ENCODE assay signal across 11 cellular contexts in the genomic region with DNA sequence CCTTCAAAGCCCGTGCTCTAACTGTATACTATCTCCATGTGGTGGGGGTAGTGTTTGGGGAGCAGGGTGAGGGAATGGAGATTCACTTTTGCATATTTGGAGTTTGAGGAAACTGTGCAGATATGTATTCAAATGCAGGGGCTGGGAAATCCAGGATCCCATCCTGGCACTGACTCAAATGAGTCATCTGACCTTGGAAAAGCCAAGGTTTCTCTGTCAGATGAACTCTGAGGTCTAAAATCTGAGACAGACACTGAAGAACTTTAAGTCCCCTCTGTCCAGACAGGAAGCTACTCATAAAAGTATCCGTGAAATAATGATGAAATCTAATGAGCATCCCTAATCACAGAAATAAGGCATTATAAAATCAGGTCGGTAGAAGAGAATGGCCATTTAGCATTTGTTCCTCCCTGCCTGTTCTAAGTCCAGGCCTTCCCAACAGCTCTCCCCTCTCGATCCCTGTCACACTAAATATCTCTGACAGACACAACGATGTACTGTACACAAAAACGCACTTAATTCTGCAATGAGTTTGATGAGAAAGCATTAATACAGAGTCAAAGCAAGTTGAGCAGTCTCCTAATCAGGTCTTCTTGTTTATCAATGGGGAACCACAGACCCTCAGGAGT. TPM values are rescaled to one million over a fixed set of nuclear protein-coding genes. Genes with fewer than 3 reads are reported as not detected.
DNase-seq lines count a peak whose midpoint lies in the region; ATAC-seq and TF ChIP-seq lines count a peak whose summit lies in the region.
"Had no signal": no experiment of that assay in that cellular context is flagged by ENCODE, and none has a peak within 500 bp of the region (broad histone marks: within the 10 kb centered on the region; RNA-seq: fewer than 3 reads in every experiment).

No MANE protein-coding gene starts in this region.

- H3K27ac ChIP-seq in DOHH2 (ENCODE audit: low read depth, low read length): peak overlapping the region; percentile 46
- H3K27ac ChIP-seq: tibial nerve had no signal

- H3K9me3 ChIP-seq in DOHH2 (ENCODE audit: control insufficient read depth, insufficient read depth, low read length): peaks cover 4% of the 10 kb centered on the region; the same call in 1 of the 2 replicates
- H3K9me3 ChIP-seq: tibial nerve had no signal

- no peaks in the 10 kb centered on the region; the same call in 1 of the 2 replicates for H4K20me1 ChIP-seq in DOHH2 (ENCODE audit: control insufficient read depth, insufficient read depth, low read depth, low read length)

- H3K27ac Mint-ChIP-seq in IgD-negative memory B cell (peak overlapping the region in 2 of 3 donors; percentile 3 to 90), nephron (peak overlapping the region; percentile 7 to 61 (median 10))

- H3K9me2 ChIP-seq in DOHH2 (replicated peaks; ENCODE audit: control insufficient read depth, low read length): no peaks in the 10 kb centered on the region

- no peak overlapping the region for H3K4me3 ChIP-seq in DOHH2 (ENCODE audit: low read length)
- H3K4me3 ChIP-seq: tibial nerve had no signal

- DNase-seq in dermis blood vessel endothelial cell (peak; percentile 64), GM19238 (ENCODE audit: insufficient read length, low spot score) (no peak), NCI-H510A (lab: John Stamatoyannopoulos, UW) (no peak)
- DNase-seq: aorta, DND-41 had no signal

- H3K4me1 Mint-ChIP-seq in IgD-negative memory B cell: peaks cover 55 to 65% (median 62%) of the 10 kb centered on the region in 3 donors
- H3K4me1 Mint-ChIP-seq in nephron: peaks cover 27% of the 10 kb centered on the region

- peaks cover 22% of the 10 kb centered on the region for H3F3A ChIP-seq in DOHH2 (ENCODE audit: control insufficient read depth, insufficient read depth)

- H3K4me1 ChIP-seq in DOHH2 (ENCODE audit: control insufficient read depth, low read length): peaks cover 86% of the 10 kb centered on the region

- no peak for TF ChIP-seq CTCF in DOHH2 (IDR thresholded peaks at IDR 0.05; ENCODE audit: low read depth, low read length, poor library complexity, severe bottlenecking)
- no peak for TF ChIP-seq CTCF in nephron (IDR thresholded peaks at IDR 0.05; ENCODE audit: unreplicated experiment in 3 of 3)

- H3K27me3 Mint-ChIP-seq in IgD-negative memory B cell: peaks cover 3% of the 10 kb centered on the region
- H3K27me3 Mint-ChIP-seq in nephron (ENCODE audit: low read depth): no peaks in the 10 kb centered on the region

- peaks cover 87% of the 10 kb centered on the region for H3K79me2 ChIP-seq in DOHH2 (ENCODE audit: control insufficient read depth, low read length)

- peaks cover 63% of the 10 kb centered on the region for H3K36me3 ChIP-seq in DOHH2 (ENCODE audit: control insufficient read depth, low read length)
- H3K36me3 ChIP-seq: tibial nerve had no signal

- no peak for ATAC-seq in GM21423 (IDR thresholded peaks at IDR 0.05; ENCODE audit: unreplicated experiment)

- no peaks in the 10 kb centered on the region for H3K27me3 ChIP-seq in DOHH2 (ENCODE audit: control insufficient read depth, low read length)
- H3K27me3 ChIP-seq: tibial nerve had no signal

- H3K9me3 Mint-ChIP-seq in IgD-negative memory B cell (no peaks in the 10 kb centered on the region), nephron (peaks cover 14% of the 10 kb centered on the region)

- peak overlapping the region; percentile 33 for H3K4me2 ChIP-seq in DOHH2 (ENCODE audit: low read length)

- H3K36me3 Mint-ChIP-seq in IgD-negative memory B cell: peaks cover 19% of the 10 kb centered on the region
- peaks cover 57% of the 10 kb centered on the region for H3K36me3 Mint-ChIP-seq in nephron (ENCODE audit: low read depth)

- H3K4me3 Mint-ChIP-seq in IgD-negative memory B cell (peak overlapping the region in 1 of 4 donors; percentile 63), nephron (no peak overlapping the region)

RNA-seq across cellular contexts. Expression of a gene that starts 14.4 kb away (rescaled TPM):
- 76.5 TPM for polyA plus RNA-seq in IgD-negative memory B cell
- total RNA-seq in dermis blood vessel endothelial cell: 45.6 and 49.1 TPM in 2 replicates

RNA-seq across cellular contexts. Expression of a gene that starts 55.3 kb away (rescaled TPM):
- not detected for polyA plus RNA-seq in IgD-negative memory B cell
- not detected in 2 replicates for total RNA-seq in dermis blood vessel endothelial cell
- total RNA-seq: aorta, skeletal muscle tissue, tibial nerve had no signal
